16 cellular contexts compared by ENCODE assay signal in the genomic region with DNA sequence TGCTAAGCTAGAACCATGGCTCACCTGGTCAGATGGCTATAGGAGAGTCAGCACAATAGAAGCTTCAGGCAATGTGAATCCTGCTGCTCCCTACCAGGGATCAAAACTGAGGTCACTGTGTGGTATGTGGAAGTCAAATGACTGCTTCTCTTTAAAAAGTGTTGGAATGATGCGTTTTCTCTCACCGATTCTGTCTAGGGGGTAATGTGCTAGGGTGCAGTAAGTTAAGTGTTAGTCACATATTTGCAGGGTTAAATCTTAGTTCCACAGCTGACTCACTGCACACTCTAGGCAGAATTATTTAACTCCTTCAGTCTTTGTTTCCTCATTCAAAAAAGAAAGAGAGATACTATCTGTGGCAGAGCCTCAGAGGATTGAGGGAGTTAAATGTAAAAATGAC.
DNase-seq lines count a peak whose midpoint lies in the region; ATAC-seq, FAIRE-seq and TF ChIP-seq lines count a peak whose summit lies in the region.
"Had no signal": no experiment of that assay in that cellular context is flagged by ENCODE, and none has a peak within 500 bp of the region (broad histone marks: within the 10 kb centered on the region; RNA-seq: fewer than 3 reads in every experiment).

No MANE protein-coding gene starts in this region.

- no peak overlapping the region for H3K4me3 ChIP-seq in SJSA1
- H3K4me3 ChIP-seq in fibroblast of villous mesenchyme (ENCODE audit: low read depth, low read length) = no peak overlapping the region
- H3K4me3 ChIP-seq in retinal pigment epithelial cell (ENCODE audit: low read length) = no peak overlapping the region
- H3K4me3 ChIP-seq: MG63, SK-N-MC, upper lobe of left lung had no signal

- no peaks in the 10 kb centered on the region for H3K27me3 ChIP-seq in SJSA1 (replicated peaks)
- H3K27me3 ChIP-seq: MG63, upper lobe of left lung had no signal

- no peak for TF ChIP-seq POLR2A in GM12892 (IDR thresholded peaks at IDR 0.05; ENCODE audit: low read depth, low read length)

- FAIRE-seq in GM12892 (lab: Jason Lieb, UNC) = no peak

- TF ChIP-seq CTCF in fibroblast of villous mesenchyme (IDR thresholded peaks at IDR 0.05; ENCODE audit: insufficient read depth, low read depth, low read length) (no peak), retinal pigment epithelial cell (conservative IDR thresholded peaks at IDR 0.05; ENCODE audit: low read depth, low read length) (no peak)

- no peaks in the 10 kb centered on the region for H3K9me3 ChIP-seq in SJSA1 (replicated peaks)
- H3K9me3 ChIP-seq: MG63, upper lobe of left lung had no signal

- no peak for ATAC-seq in GM21723 (IDR thresholded peaks at IDR 0.05; ENCODE audit: unreplicated experiment)
- ATAC-seq in GM21528 (IDR thresholded peaks at IDR 0.05; ENCODE audit: low FRiP score, unreplicated experiment) = no peak
- ATAC-seq: activated naive CD4-positive, alpha-beta T cell treated with anti-CD3 and anti-CD28 coated beads, Interleukin-2, amount 50 U/mL, for 72 hours had no signal

- DNase-seq in ELF-1 (ENCODE audit: low read depth, low spot score) (peak; percentile 16), SJSA1 (ENCODE audit: low read depth in 1 of 2, low spot score in 2 of 2) (peak; percentile 40 to 60), fibroblast of villous mesenchyme (ENCODE audit: low read depth) (peak; percentile 37), retinal pigment epithelial cell (ENCODE audit: low read depth) (peak; percentile 16), GM12892 (ENCODE audit: insufficient read length) (no peak)
- DNase-seq in stimulated activated CD4-positive, alpha-beta T cell treated with anti-CD3 and anti-CD28 coated beads, Interleukin-2, amount 100 ng/mL, for 48 hours = no peak
- DNase-seq: GDM1, HFFc6, MG63, upper lobe of left lung, WERI-Rb-1 had no signal

- H3K4me1 ChIP-seq in SJSA1 (replicated peaks) = peaks cover 16% of the 10 kb centered on the region
- H3K4me1 ChIP-seq: upper lobe of left lung had no signal

- H3K27ac ChIP-seq in SJSA1 = peak overlapping the region; percentile 66
- H3K27ac ChIP-seq: C4-2B, SK-N-MC, upper lobe of left lung, WERI-Rb-1 had no signal

- H3K36me3 ChIP-seq in SJSA1 = no peaks in the 10 kb centered on the region
- H3K36me3 ChIP-seq: MG63, upper lobe of left lung, WERI-Rb-1 had no signal

Comparison
In these comparisons a context has a peak if more than half of its experiments do, and no peak if none do; other contexts are left out.
1. DNase-seq: peak in ELF-1 (single experiment), SJSA1 (2 of 2), fibroblast of villous mesenchyme (single experiment) and retinal pigment epithelial cell (single experiment); none in stimulated activated CD4-positive, alpha-beta T cell treated with anti-CD3 and anti-CD28 coated beads, Interleukin-2, amount 100 ng/mL, for 48 hours (0 of 2) and GM12892 (single experiment).